In genomic region chr2:47265751-47266231, GRCh38 we compare ENCODE assay signal across 15 cellular contexts.
DNase-seq lines count a peak whose midpoint lies in the region; ATAC-seq and TF ChIP-seq lines count a peak whose summit lies in the region.
"Had no signal": no experiment of that assay in that cellular context is flagged by ENCODE, and none has a peak within 500 bp of the region (broad histone marks: within the 10 kb centered on the region; RNA-seq: fewer than 3 reads in every experiment).

No MANE protein-coding gene starts in this region.

- POLR2A ChIA-PET in Caco-2 (lab: Charles Lee) = no interaction called here
- POLR2A ChIA-PET in activated CD4-positive, alpha-beta memory T cell treated with anti-CD3 and anti-CD28 coated beads, Interleukin-2, amount 10 ng/mL, durations not matched to agents 7 days and 5 days (lab: Charles Lee) = no interaction called here

- no peaks in the 10 kb centered on the region for H3K36me3 Mint-ChIP-seq in Caco-2 (ENCODE audit: insufficient read depth, unreplicated experiment)
- no peaks in the 10 kb centered on the region for H3K36me3 Mint-ChIP-seq in activated CD4-positive, alpha-beta memory T cell treated with anti-CD3 and anti-CD28 coated beads, Interleukin-2, amount 10 ng/mL, durations not matched to agents 7 days and 5 days (ENCODE audit: low read depth)
- H3K36me3 Mint-ChIP-seq: CD4-positive, CD25-positive, alpha-beta regulatory T cell had no signal

- BruUV-seq in Caco-2 (replicated peaks; lab: Mats Ljungman, UMichigan) = no TSS peak

- intact Hi-C loops in Caco-2 (cut with micrococcal nuclease; ENCODE audit: unreplicated experiment) = loop anchor here (1.0 kb wide), 1 partner anchor 45 kb away; no protein-coding TSS in a partner anchor
- intact Hi-C loops in left colon (cut with DNase I, micrococcal nuclease) = no loop called here

- no peaks in the 10 kb centered on the region for H3K9me3 ChIP-seq in Caco-2
- H3K9me3 ChIP-seq: heart right ventricle, left ventricle myocardium inferior had no signal

- H3K4me1 Mint-ChIP-seq in Caco-2 (ENCODE audit: low read depth, unreplicated experiment) = peaks cover 26% of the 10 kb centered on the region
- H3K4me1 Mint-ChIP-seq in activated CD4-positive, alpha-beta memory T cell treated with anti-CD3 and anti-CD28 coated beads, Interleukin-2, amount 10 ng/mL, durations not matched to agents 7 days and 5 days = no peaks in the 10 kb centered on the region
- H3K4me1 Mint-ChIP-seq: CD4-positive, CD25-positive, alpha-beta regulatory T cell had no signal

- no peak for TF ChIP-seq CTCF in Caco-2 (IDR thresholded peaks at IDR 0.05; ENCODE audit: insufficient read depth in 1 of 2, low read depth in 1 of 2, low read length in 1 of 2, severe bottlenecking in 1 of 2, unreplicated experiment in 1 of 2)

- no peak overlapping the region for H3K4me3 ChIP-seq in Caco-2 (ENCODE audit: low read depth, low read length)
- H3K4me3 ChIP-seq: cardiac muscle cell, heart right ventricle, left ventricle myocardium inferior, skin epidermis had no signal

- peak overlapping the region; percentile 3 for H3K27ac Mint-ChIP-seq in Caco-2 (ENCODE audit: unreplicated experiment)
- H3K27ac Mint-ChIP-seq in activated CD4-positive, alpha-beta memory T cell treated with anti-CD3 and anti-CD28 coated beads, Interleukin-2, amount 10 ng/mL, durations not matched to agents 7 days and 5 days = no peak overlapping the region
- H3K27ac Mint-ChIP-seq: CD4-positive, CD25-positive, alpha-beta regulatory T cell had no signal

- H3K9me3 Mint-ChIP-seq in Caco-2 (ENCODE audit: unreplicated experiment) = no peaks in the 10 kb centered on the region
- H3K9me3 Mint-ChIP-seq in activated CD4-positive, alpha-beta memory T cell treated with anti-CD3 and anti-CD28 coated beads, Interleukin-2, amount 10 ng/mL, durations not matched to agents 7 days and 5 days = no peaks in the 10 kb centered on the region
- H3K9me3 Mint-ChIP-seq: CD4-positive, CD25-positive, alpha-beta regulatory T cell had no signal

- peak; percentile 58 for ATAC-seq in left colon
- no peak for ATAC-seq in GM19467 (IDR thresholded peaks at IDR 0.05; ENCODE audit: unreplicated experiment)
- ATAC-seq: heart right ventricle had no signal

- H3K27me3 ChIP-seq in Caco-2 (replicated peaks; ENCODE audit: control insufficient read depth, insufficient read depth, low read length) = no peaks in the 10 kb centered on the region
- H3K27me3 ChIP-seq: cardiac muscle cell, heart right ventricle had no signal

- CTCF ChIA-PET in Caco-2 (lab: Charles Lee) = interaction anchor here (0.7 to 1.0 kb wide), 2 partner anchors 44 to 51 kb away, joined by 3 read pairs; no protein-coding TSS in a partner anchor
- CTCF ChIA-PET in activated CD4-positive, alpha-beta memory T cell treated with anti-CD3 and anti-CD28 coated beads, Interleukin-2, amount 10 ng/mL, durations not matched to agents 7 days and 5 days (lab: Charles Lee) = no interaction called here

- H3K4me3 Mint-ChIP-seq in Caco-2 (ENCODE audit: unreplicated experiment) = peak overlapping the region; percentile 5
- H3K4me3 Mint-ChIP-seq in activated CD4-positive, alpha-beta memory T cell treated with anti-CD3 and anti-CD28 coated beads, Interleukin-2, amount 10 ng/mL, durations not matched to agents 7 days and 5 days = no peak overlapping the region
- H3K4me3 Mint-ChIP-seq: CD4-positive, CD25-positive, alpha-beta regulatory T cell had no signal

- H3K27me3 Mint-ChIP-seq in Caco-2 (ENCODE audit: insufficient read depth, unreplicated experiment) = no peaks in the 10 kb centered on the region
- H3K27me3 Mint-ChIP-seq in activated CD4-positive, alpha-beta memory T cell treated with anti-CD3 and anti-CD28 coated beads, Interleukin-2, amount 10 ng/mL, durations not matched to agents 7 days and 5 days = no peaks in the 10 kb centered on the region

- H3K4me1 ChIP-seq in Caco-2 = peaks cover 48% of the 10 kb centered on the region

- no peaks in the 10 kb centered on the region for H3K36me3 ChIP-seq in Caco-2 (ENCODE audit: control insufficient read depth, insufficient read depth, low read length)
- H3K36me3 ChIP-seq: cardiac muscle cell, heart right ventricle, left ventricle myocardium inferior had no signal

- no peak for DNase-seq in Caco-2
- peak; percentile 71 for DNase-seq in HPDE6-E6E7 (ENCODE audit: extremely low spot score)
- no peak for DNase-seq in left colon
- no peak for DNase-seq in activated CD4-positive, alpha-beta memory T cell treated with anti-CD3 and anti-CD28 coated beads, Interleukin-2, amount 10 ng/mL, durations not matched to agents 7 days and 5 days
- no peak for DNase-seq in hippocampal formation (lab: John Stamatoyannopoulos, UW)
- DNase-seq in NCI-H1930 (lab: John Stamatoyannopoulos, UW) = no peak
- DNase-seq: activated gamma-delta T cell treated with Interleukin-2 at 50 U/mL for 16 hours; CD4-positive, CD25-positive, alpha-beta regulatory T cell; heart right ventricle; left ventricle myocardium inferior; T-helper 9 cell had no signal

TF ChIP-seq in PFSK-1, 5 proteins besides CTCF, POLR2A, EP300 and RAD21:
- peak; percentile 45; the same call in 1 of the 2 replicates for TF ChIP-seq POLR2AphosphoS5 (IDR thresholded peaks at IDR 0.05; ENCODE audit: low read depth, low read length)
- TF ChIP-seq REST (IDR thresholded peaks at IDR 0.05; ENCODE audit: insufficient read depth in 1 of 2, low read depth in 2 of 2, low read length in 2 of 2) = 0 out of 4 replicates have a peak, but pooled peaks of 1 of the 2 experiments have one; percentile 12
- TF ChIP-seq FOXP2 (optimal IDR thresholded peaks at IDR 0.05; ENCODE audit: borderline replicate concordance, extremely low read depth, extremely low read length, insufficient read depth) = no peak
- TF ChIP-seq TAF1 (IDR thresholded peaks at IDR 0.05; ENCODE audit: borderline replicate concordance, insufficient read depth, low read length) = peak; percentile 50; the same call in 1 of the 2 replicates
